In genomic region chr3:127173516-127174166, GRCh38 we compare ENCODE assay signal across 12 cellular contexts. TPM values are rescaled to one million over a fixed set of nuclear protein-coding genes. Genes with fewer than 3 reads are reported as not detected.
"Had no signal": no experiment of that assay in that cellular context is flagged by ENCODE, and none has a peak within 500 bp of the region (broad histone marks: within the 10 kb centered on the region; RNA-seq: fewer than 3 reads in every experiment).

No MANE protein-coding gene starts in this region.

- H3K9me3 ChIP-seq: esophagus squamous epithelium, tibial artery had no signal

- H3K4me3 ChIP-seq: esophagus squamous epithelium, skin epidermis, tibial artery had no signal

- H3K4me1 ChIP-seq: foreskin keratinocyte had no signal

- H3K36me3 ChIP-seq: esophagus squamous epithelium, tibial artery had no signal

- ATAC-seq: activated naive CD4-positive, alpha-beta T cell treated with anti-CD3 and anti-CD28 coated beads, Interleukin-2, amount 50 U/mL, for 72 hours; left ventricle myocardium superior; T-cell had no signal

- H3K27ac ChIP-seq: esophagus squamous epithelium, foreskin keratinocyte, skin epidermis, tibial artery, VCaP had no signal

- DNase-seq: activated CD4-positive, alpha-beta T cell treated with anti-CD3 and anti-CD28 coated beads for 48 hours; amygdala; esophagus squamous epithelium; left ventricle myocardium superior; T1000 had no signal

RNA-seq across cellular contexts. Expression of gene PRR23E, which starts 19.3 kb away (rescaled TPM):
- total RNA-seq: activated naive CD4-positive, alpha-beta T cell treated with anti-CD3 and anti-CD28 coated beads, Interleukin-2, amount 50 U/mL, for 72 hours; esophagus squamous epithelium; foreskin keratinocyte; left ventricle myocardium superior; T-cell had no signal
- polyA plus RNA-seq: foreskin keratinocyte, keratinocyte had no signal
